ENCODE assay signal across 27 cellular contexts in the genomic region with DNA sequence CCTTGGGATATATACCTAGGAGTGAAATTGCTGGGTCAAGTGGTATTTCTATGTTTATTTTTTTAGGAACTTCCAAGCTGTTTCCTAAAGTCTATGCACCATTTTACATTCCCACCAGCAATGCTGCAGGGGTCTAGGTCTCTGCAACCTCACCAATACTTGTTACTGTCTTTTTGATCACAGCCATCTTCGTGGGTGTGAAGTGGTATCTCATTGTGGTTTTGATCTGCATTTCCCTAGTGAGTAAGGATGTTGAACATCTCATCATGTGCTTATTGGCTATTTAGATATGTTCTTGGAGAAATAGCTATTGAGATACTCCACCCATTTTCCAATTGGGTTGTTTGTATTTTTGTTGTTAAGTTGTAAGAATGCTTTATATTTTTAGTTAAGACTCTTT. TPM values are rescaled to one million over a fixed set of nuclear protein-coding genes. Genes with fewer than 3 reads are reported as not detected.
DNase-seq lines count a peak whose midpoint lies in the region; ATAC-seq, FAIRE-seq and TF ChIP-seq lines count a peak whose summit lies in the region.
"Had no signal": no experiment of that assay in that cellular context is flagged by ENCODE, and none has a peak within 500 bp of the region (broad histone marks: within the 10 kb centered on the region; RNA-seq: fewer than 3 reads in every experiment).

No MANE protein-coding gene starts in this region.

- no peak overlapping the region for H2AK5ac ChIP-seq in mesendoderm (ENCODE audit: low read length)

- H3K79me2 ChIP-seq in GM23338 (replicated peaks; ENCODE audit: insufficient read depth) (no peaks in the 10 kb centered on the region), mesendoderm (ENCODE audit: control insufficient read depth, insufficient read depth, low read length) (no peaks in the 10 kb centered on the region)

- H4K5ac ChIP-seq in mesendoderm (ENCODE audit: low read length) = no peak overlapping the region

- no peaks in the 10 kb centered on the region for H3K4me1 Mint-ChIP-seq in GM23338
- peaks cover 14% of the 10 kb centered on the region for H3K4me1 Mint-ChIP-seq in stimulated activated effector memory CD8-positive, alpha-beta T cell treated with anti-CD3 and anti-CD28 coated beads, Interleukin-12 subunit alpha, Interleukin-12 subunit beta, amount 100 ng/mL, for 72 hours
- H3K4me1 Mint-ChIP-seq: CD14-positive monocyte had no signal

- H3K9me3 ChIP-seq in esophagus muscularis mucosa (no peaks in the 10 kb centered on the region), SJCRH30 (replicated peaks) (0 out of 2 replicates have a peak, but pooled peaks cover 4% of the 10 kb centered on the region)
- H3K9me3 ChIP-seq: A549; BE2C; BLaER1 treated with 17β-estradiol and CSF1 and Interleukin-3, amounts not matched to agents 10 nM and 100 nM; HAP-1 had no signal

- H4K20me1 ChIP-seq in GM23338 (replicated peaks; ENCODE audit: insufficient read depth) = no peaks in the 10 kb centered on the region
- H4K20me1 ChIP-seq: BLaER1 treated with 17β-estradiol and CSF1 and Interleukin-3, amounts not matched to agents 10 nM and 100 nM had no signal

- TF ChIP-seq CTCF in GM23338 (conservative IDR thresholded peaks at IDR 0.05; ENCODE audit: low read depth in 2 of 2) (no peak), bronchial epithelial cell (IDR thresholded peaks at IDR 0.05; ENCODE audit: insufficient read depth, low read length, severe bottlenecking) (no peak), esophagus muscularis mucosa (IDR thresholded peaks at IDR 0.05) (no peak)

- 33% methylated on average over 1 of the region's 1 CpG for WGBS in esophagus muscularis mucosa
- WGBS in mesendoderm (ENCODE audit: extremely low coverage, insufficient coverage, low lambda C conversion rate) = no CpG with 5 or more reads among the region's 1 CpG

- H2BK15ac ChIP-seq in mesendoderm (replicated peaks; ENCODE audit: low read depth) = no peak overlapping the region

- H3K4ac ChIP-seq in mesendoderm (ENCODE audit: low read depth, low read length) = no peak overlapping the region

- no peak overlapping the region for H3K18ac ChIP-seq in mesendoderm (ENCODE audit: low read length)

- H3K4me2 ChIP-seq in GM23338 (no peak overlapping the region), mesendoderm (ENCODE audit: low read length) (no peak overlapping the region)
- H3K4me2 ChIP-seq: A549; BLaER1 treated with 17β-estradiol and CSF1 and Interleukin-3, amounts not matched to agents 10 nM and 100 nM had no signal

- no peaks in the 10 kb centered on the region for H3K79me1 ChIP-seq in mesendoderm (ENCODE audit: low read length)

- H3K27ac ChIP-seq in GM23338 (ENCODE audit: low read depth) (no peak overlapping the region), esophagus muscularis mucosa (replicated peaks in 1 of 4) (no peak overlapping the region), SJCRH30 (no peak overlapping the region), mesendoderm (ENCODE audit: low read depth, low read length) (no peak overlapping the region)
- H3K27ac ChIP-seq: A549; BLaER1 treated with 17β-estradiol and CSF1 and Interleukin-3, amounts not matched to agents 10 nM and 100 nM had no signal

- no peak for ATAC-seq in GM23338
- peak; percentile 45 for ATAC-seq in stimulated activated effector memory CD8-positive, alpha-beta T cell treated with anti-CD3 and anti-CD28 coated beads, Interleukin-12 subunit alpha, Interleukin-12 subunit beta, amount 100 ng/mL, for 72 hours
- ATAC-seq: A549 had no signal

- no peak for DNase-seq in GM23338 (ENCODE audit: low spot score)
- no peak for DNase-seq in bronchial epithelial cell (ENCODE audit: low read depth)
- DNase-seq in esophagus muscularis mucosa (ENCODE audit: extremely low spot score) = peak; percentile 29
- no peak for DNase-seq in stimulated activated effector memory CD8-positive, alpha-beta T cell treated with anti-CD3 and anti-CD28 coated beads, Interleukin-12 subunit alpha, Interleukin-12 subunit beta, amount 100 ng/mL, for 72 hours (ENCODE audit: low spot score in 2 of 2)
- no peak for DNase-seq in SJCRH30
- no peak for DNase-seq in mesendoderm
- DNase-seq in UCSD-AML1 (lab: John Stamatoyannopoulos, UW; ENCODE audit: unreplicated experiment) = no peak
- DNase-seq: 8988T; ACHN; AML-193; BE2C; CD4-positive, alpha-beta T cell; CD8-positive, alpha-beta memory T cell; DMS 273 treated with DMSO at 0.1 percent for 48 hours; DMS79 treated with DMSO at 0.1 percent for 48 hours; GF-D8; GOT3; HFFc6 had no signal

- no peak overlapping the region for H3K23ac ChIP-seq in mesendoderm (ENCODE audit: low read length)

- peak; percentile 64 for FAIRE-seq in bronchial epithelial cell (lab: Jason Lieb, UNC)
- FAIRE-seq: A549, D721Med, GM12891, H54 had no signal

- H3K9ac ChIP-seq in mesendoderm (ENCODE audit: low read length) = no peak overlapping the region
- H3K9ac ChIP-seq: BLaER1 treated with 17β-estradiol and CSF1 and Interleukin-3, amounts not matched to agents 10 nM and 100 nM had no signal

- H3K27ac Mint-ChIP-seq in GM23338 = no peak overlapping the region
- no peak overlapping the region for H3K27ac Mint-ChIP-seq in stimulated activated effector memory CD8-positive, alpha-beta T cell treated with anti-CD3 and anti-CD28 coated beads, Interleukin-12 subunit alpha, Interleukin-12 subunit beta, amount 100 ng/mL, for 72 hours
- H3K27ac Mint-ChIP-seq: CD14-positive monocyte; CD4-positive, alpha-beta T cell; HFFc6 had no signal

- H3K4me3 Mint-ChIP-seq in GM23338 = no peak overlapping the region
- no peak overlapping the region for H3K4me3 Mint-ChIP-seq in stimulated activated effector memory CD8-positive, alpha-beta T cell treated with anti-CD3 and anti-CD28 coated beads, Interleukin-12 subunit alpha, Interleukin-12 subunit beta, amount 100 ng/mL, for 72 hours
- H3K4me3 Mint-ChIP-seq: CD14-positive monocyte; CD4-positive, alpha-beta T cell; HFFc6 had no signal

- no peak overlapping the region for H3K56ac ChIP-seq in mesendoderm (ENCODE audit: low read length)

- H3K27me3 Mint-ChIP-seq in GM23338 (ENCODE audit: insufficient read depth, low read depth, poor library complexity) = peaks cover 9% of the 10 kb centered on the region

- peaks cover 98% of the 10 kb centered on the region for H3K9me3 Mint-ChIP-seq in GM23338
- no peaks in the 10 kb centered on the region for H3K9me3 Mint-ChIP-seq in stimulated activated effector memory CD8-positive, alpha-beta T cell treated with anti-CD3 and anti-CD28 coated beads, Interleukin-12 subunit alpha, Interleukin-12 subunit beta, amount 100 ng/mL, for 72 hours
- H3K9me3 Mint-ChIP-seq: CD4-positive, alpha-beta T cell had no signal

- no peak overlapping the region for H2BK120ac ChIP-seq in mesendoderm (ENCODE audit: low read depth, low read length)

- H3K36me3 ChIP-seq in GM23338 (ENCODE audit: insufficient read depth) (0 out of 2 replicates have a peak, but pooled peaks cover 6% of the 10 kb centered on the region), bronchial epithelial cell (ENCODE audit: control insufficient read depth, insufficient read depth, low read length) (no peaks in the 10 kb centered on the region), esophagus muscularis mucosa (no peaks in the 10 kb centered on the region), SJCRH30 (no peaks in the 10 kb centered on the region), mesendoderm (ENCODE audit: control insufficient read depth, insufficient read depth, low read length) (no peaks in the 10 kb centered on the region)
- H3K36me3 ChIP-seq: BE2C; BLaER1 treated with 17β-estradiol and CSF1 and Interleukin-3, amounts not matched to agents 10 nM and 100 nM; HAP-1 had no signal

- intact Hi-C loops in esophagus muscularis mucosa (cut with DNase I) = no loop called here

- no peaks in the 10 kb centered on the region for H3F3A ChIP-seq in GM23338 (replicated peaks; ENCODE audit: low read depth)

- H2AFZ ChIP-seq in GM23338 = no peak overlapping the region

- TF ChIP-seq POLR2A in esophagus muscularis mucosa (IDR thresholded peaks at IDR 0.05; ENCODE audit: low read depth) = no peak

- peaks cover 25% of the 10 kb centered on the region for H3K36me3 Mint-ChIP-seq in GM23338 (ENCODE audit: low read depth)
- H3K36me3 Mint-ChIP-seq in stimulated activated effector memory CD8-positive, alpha-beta T cell treated with anti-CD3 and anti-CD28 coated beads, Interleukin-12 subunit alpha, Interleukin-12 subunit beta, amount 100 ng/mL, for 72 hours = no peaks in the 10 kb centered on the region
- H3K36me3 Mint-ChIP-seq: CD14-positive monocyte; CD8-positive, alpha-beta memory T cell had no signal

- no peak overlapping the region for H4K8ac ChIP-seq in mesendoderm (ENCODE audit: low read depth, low read length)

- H2BK5ac ChIP-seq in mesendoderm (ENCODE audit: low read length) = no peak overlapping the region

- TF ChIP-seq EP300 in esophagus muscularis mucosa (IDR thresholded peaks at IDR 0.05) = no peak

- H3K4me1 ChIP-seq in GM23338 (ENCODE audit: insufficient read depth) = no peaks in the 10 kb centered on the region
- H3K4me1 ChIP-seq in esophagus muscularis mucosa = no peaks in the 10 kb centered on the region
- no peaks in the 10 kb centered on the region for H3K4me1 ChIP-seq in SJCRH30
- no peaks in the 10 kb centered on the region for H3K4me1 ChIP-seq in mesendoderm (ENCODE audit: control insufficient read depth, low read depth, low read length)
- H3K4me1 ChIP-seq: A549, BE2C, HAP-1 had no signal

- H3K27me3 ChIP-seq in GM23338 (ENCODE audit: insufficient read depth) (no peaks in the 10 kb centered on the region), bronchial epithelial cell (ENCODE audit: control insufficient read depth, insufficient read depth, low read length) (no peaks in the 10 kb centered on the region), esophagus muscularis mucosa (peaks cover 0 to 39% (median 0%) of the 10 kb centered on the region in 4 donors), SJCRH30 (peaks cover 5% of the 10 kb centered on the region; the same call in 1 of the 2 replicates), mesendoderm (ENCODE audit: insufficient read depth, low read length, poor library complexity) (no peaks in the 10 kb centered on the region)
- H3K27me3 ChIP-seq: BE2C; BLaER1 treated with 17β-estradiol and CSF1 and Interleukin-3, amounts not matched to agents 10 nM and 100 nM had no signal

- H3K4me3 ChIP-seq in GM23338 (peak overlapping the region; percentile 10; the same call in 1 of the 2 replicates), bronchial epithelial cell (ENCODE audit: low read depth, low read length) (no peak overlapping the region), esophagus muscularis mucosa (no peak overlapping the region), SJCRH30 (no peak overlapping the region), mesendoderm (ENCODE audit: low read length) (no peak overlapping the region)
- H3K4me3 ChIP-seq: A549; BLaER1 treated with 17β-estradiol and CSF1 and Interleukin-3, amounts not matched to agents 10 nM and 100 nM; HAP-1 had no signal

- no peaks in the 10 kb centered on the region for H3K9me2 ChIP-seq in GM23338 (ENCODE audit: insufficient read depth)

RNA-seq across cellular contexts. Expression of a gene that starts 2.7 kb away (rescaled TPM):
- not detected in 2 replicates for total RNA-seq in GM23338 (2014; rRNA removed; shearing (Covaris generic))
- polyA plus RNA-seq in GM23338 (2016; fragmentation: Nextera tagmentation; extraction: Ambion mirVana) = not detected in 2 replicates
- total RNA-seq in bronchial epithelial cell (not detected in 2 replicates), esophagus muscularis mucosa (not detected)
- total RNA-seq in SJCRH30 (2014; rRNA removed; shearing (Covaris generic)) = not detected in 2 replicates
- polyA plus RNA-seq in mesendoderm (2013, experiment 1 of 2) = not detected
- polyA plus RNA-seq in mesendoderm (2013, experiment 2 of 2) = not detected
- total RNA-seq: CD4-positive, alpha-beta T cell; CD8-positive, alpha-beta memory T cell; Daoy; G401; HFFc6 had no signal
- polyA plus RNA-seq: A549; CD14-positive monocyte; CD8-positive, alpha-beta memory T cell had no signal

RNA-seq across cellular contexts. Expression of a gene that starts 7.2 kb away (rescaled TPM):
- not detected in 2 replicates for total RNA-seq in GM23338 (2014; rRNA removed; shearing (Covaris generic))
- polyA plus RNA-seq in GM23338 (2016; fragmentation: Nextera tagmentation; extraction: Ambion mirVana) = not detected in 2 replicates
- not detected in 2 replicates for total RNA-seq in bronchial epithelial cell
- total RNA-seq in esophagus muscularis mucosa = not detected
- not detected in 2 replicates for total RNA-seq in SJCRH30 (2014; rRNA removed; shearing (Covaris generic))
- polyA plus RNA-seq in mesendoderm (2013, experiment 1 of 2) = not detected
- not detected for polyA plus RNA-seq in mesendoderm (2013, experiment 2 of 2)
- total RNA-seq: CD4-positive, alpha-beta T cell; CD8-positive, alpha-beta memory T cell; Daoy; G401; HFFc6 had no signal
- polyA plus RNA-seq: A549; CD14-positive monocyte; CD8-positive, alpha-beta memory T cell had no signal

RNA-seq across cellular contexts. Expression of a gene that starts 56.9 kb away (rescaled TPM):
- not detected in 2 replicates for total RNA-seq in GM23338 (2014; rRNA removed; shearing (Covaris generic))
- polyA plus RNA-seq in GM23338 (2016; fragmentation: Nextera tagmentation; extraction: Ambion mirVana) = not detected in 2 replicates
- not detected in 2 replicates for total RNA-seq in bronchial epithelial cell
- total RNA-seq in esophagus muscularis mucosa = under 1 TPM in 1 of 4 donors, not detected in 3; 0.06 TPM
- not detected in 2 replicates for total RNA-seq in SJCRH30 (2014; rRNA removed; shearing (Covaris generic))
- polyA plus RNA-seq in mesendoderm (2013, experiment 1 of 2) = not detected
- polyA plus RNA-seq in mesendoderm (2013, experiment 2 of 2) = 0.03 TPM
- total RNA-seq: CD4-positive, alpha-beta T cell; CD8-positive, alpha-beta memory T cell; G401; HFFc6 had no signal
- polyA plus RNA-seq: A549; CD14-positive monocyte; CD8-positive, alpha-beta memory T cell had no signal

RNA-seq across cellular contexts. Expression of a gene that starts 57.7 kb away (rescaled TPM):
- not detected in 2 replicates for total RNA-seq in GM23338 (2014; rRNA removed; shearing (Covaris generic))
- not detected in 2 replicates for polyA plus RNA-seq in GM23338 (2016; fragmentation: Nextera tagmentation; extraction: Ambion mirVana)
- 2.6 and 7.8 TPM in 2 replicates for total RNA-seq in bronchial epithelial cell
- 1 to 10 TPM; 3.5 to 4.2 (median 3.7) TPM for total RNA-seq in esophagus muscularis mucosa
- not detected in 2 replicates for total RNA-seq in SJCRH30 (2014; rRNA removed; shearing (Covaris generic))
- polyA plus RNA-seq in mesendoderm (2013, experiment 1 of 2) = not detected
- not detected for polyA plus RNA-seq in mesendoderm (2013, experiment 2 of 2)
- total RNA-seq: HFFc6 had no signal
- polyA plus RNA-seq: CD14-positive monocyte; CD8-positive, alpha-beta memory T cell had no signal
